ENCODE assay signal across 1 cellular context in the genomic region with DNA sequence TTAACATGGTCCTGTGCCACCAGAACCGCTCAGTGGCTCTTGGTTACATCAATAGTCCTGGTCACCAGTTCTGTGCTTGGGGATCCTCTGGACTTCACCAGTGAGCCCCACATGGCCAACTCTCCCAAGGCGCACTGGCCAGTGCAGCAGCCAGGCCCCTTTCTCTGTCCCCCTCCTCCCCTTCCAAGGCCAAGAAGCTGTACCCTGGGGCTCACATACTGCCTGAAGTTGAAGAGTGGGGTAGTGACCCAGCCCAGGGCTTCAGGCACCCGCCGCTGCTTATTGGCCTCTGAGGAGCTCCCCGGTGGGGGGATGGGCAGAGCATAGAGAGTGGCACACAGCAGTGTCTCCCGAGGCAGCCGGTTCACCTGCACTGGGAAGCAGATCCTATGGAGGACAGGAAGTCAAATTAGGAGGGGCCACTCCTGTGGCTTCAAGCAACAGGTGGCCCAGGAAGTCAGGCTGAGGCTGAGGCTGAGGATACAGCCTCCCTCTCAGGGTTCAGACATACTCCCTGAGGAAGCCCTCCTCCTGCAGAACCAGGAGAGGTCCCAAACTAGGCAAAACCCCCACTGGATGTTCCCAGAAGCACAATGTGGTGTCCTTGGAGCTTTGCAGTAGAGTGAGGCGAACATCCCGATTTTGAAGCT.
TF ChIP-seq lines count a peak whose summit lies in the region.

No MANE protein-coding gene starts in this region.

TF ChIP-seq in HEK293, 187 proteins besides CTCF, POLR2A, EP300 and RAD21 (continued from another document):
- TF ChIP-seq, protein P1, sequence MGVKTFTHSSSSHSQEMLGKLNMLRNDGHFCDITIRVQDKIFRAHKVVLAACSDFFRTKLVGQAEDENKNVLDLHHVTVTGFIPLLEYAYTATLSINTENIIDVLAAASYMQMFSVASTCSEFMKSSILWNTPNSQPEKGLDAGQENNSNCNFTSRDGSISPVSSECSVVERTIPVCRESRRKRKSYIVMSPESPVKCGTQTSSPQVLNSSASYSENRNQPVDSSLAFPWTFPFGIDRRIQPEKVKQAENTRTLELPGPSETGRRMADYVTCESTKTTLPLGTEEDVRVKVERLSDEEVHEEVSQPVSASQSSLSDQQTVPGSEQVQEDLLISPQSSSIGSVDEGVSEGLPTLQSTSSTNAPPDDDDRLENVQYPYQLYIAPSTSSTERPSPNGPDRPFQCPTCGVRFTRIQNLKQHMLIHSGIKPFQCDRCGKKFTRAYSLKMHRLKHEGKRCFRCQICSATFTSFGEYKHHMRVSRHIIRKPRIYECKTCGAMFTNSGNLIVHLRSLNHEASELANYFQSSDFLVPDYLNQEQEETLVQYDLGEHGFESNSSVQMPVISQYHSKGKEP (tag by site-specific recombination; IDR thresholded peaks at IDR 0.05): no peak
- TF ChIP-seq SCRT2 (tag by site-specific recombination; IDR thresholded peaks at IDR 0.05): peak; percentile 95
- TF ChIP-seq, protein P2, sequence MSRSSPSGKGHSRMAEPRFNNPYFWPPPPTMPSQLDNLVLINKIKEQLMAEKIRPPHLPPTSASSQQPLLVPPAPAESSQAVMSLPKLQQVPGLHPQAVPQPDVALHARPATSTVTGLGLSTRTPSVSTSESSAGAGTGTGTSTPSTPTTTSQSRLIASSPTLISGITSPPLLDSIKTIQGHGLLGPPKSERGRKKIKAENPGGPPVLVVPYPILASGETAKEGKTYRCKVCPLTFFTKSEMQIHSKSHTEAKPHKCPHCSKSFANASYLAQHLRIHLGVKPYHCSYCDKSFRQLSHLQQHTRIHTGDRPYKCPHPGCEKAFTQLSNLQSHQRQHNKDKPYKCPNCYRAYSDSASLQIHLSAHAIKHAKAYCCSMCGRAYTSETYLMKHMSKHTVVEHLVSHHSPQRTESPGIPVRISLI (tag by site-specific recombination; IDR thresholded peaks at IDR 0.05): no peak
